ENCODE assay signal across 1 cellular context in genomic region chr14:21066882-21067502, GRCh38.
TF ChIP-seq lines count a peak whose summit lies in the region.

No MANE protein-coding gene starts in this region.

TF ChIP-seq in GM12878, 131 proteins besides CTCF, POLR2A, EP300 and RAD21:
- TF ChIP-seq RBBP5 (conservative IDR thresholded peaks at IDR 0.05) (no peak), SUPT20H (IDR thresholded peaks at IDR 0.05; ENCODE audit: borderline replicate concordance, control insufficient read depth, low read depth, low read length) (no peak), BRCA1 (IDR thresholded peaks at IDR 0.05; ENCODE audit: low read depth, low read length) (no peak), ZBTB40 (IDR thresholded peaks at IDR 0.05; ENCODE audit: borderline replicate concordance) (no peak), SMC3 (IDR thresholded peaks at IDR 0.05; ENCODE audit: borderline replicate concordance, low read length) (peak; percentile 37; the same call in 1 of the 2 replicates), RUNX3 (IDR thresholded peaks at IDR 0.05; ENCODE audit: low read length) (no peak)
